Comparison of ENCODE assay signal across 9 cellular contexts in genomic region chr1:177959793-177960515, GRCh38. TPM values are rescaled to one million over a fixed set of nuclear protein-coding genes. Genes with fewer than 3 reads are reported as not detected.
DNase-seq lines count a peak whose midpoint lies in the region; ATAC-seq, FAIRE-seq and TF ChIP-seq lines count a peak whose summit lies in the region.
"Had no signal": no experiment of that assay in that cellular context is flagged by ENCODE, and none has a peak within 500 bp of the region (broad histone marks: within the 10 kb centered on the region; RNA-seq: fewer than 3 reads in every experiment).

No MANE protein-coding gene starts in this region.

- TF ChIP-seq CTCF in A549 (IDR thresholded peaks at IDR 0.05) (peak; percentile 64), heart right ventricle (IDR thresholded peaks at IDR 0.05) (peak in 8 of 9 donors; percentile 29 to 54 (median 36))

- intact Hi-C loops in heart right ventricle (cut with DNase I): loop anchor here in 6 of 10 donors (10.0 kb wide), 4 partner anchors 75 to 325 kb away; no protein-coding TSS in a partner anchor
- intact Hi-C loops in activated naive CD4-positive, alpha-beta T cell treated with anti-CD3 and anti-CD28 coated beads for 36 hours (cut with micrococcal nuclease): no loop called here

- H3K9me3 Mint-ChIP-seq in activated naive CD4-positive, alpha-beta T cell treated with anti-CD3 and anti-CD28 coated beads for 36 hours: no peaks in the 10 kb centered on the region
- H3K9me3 Mint-ChIP-seq in CD8-positive, alpha-beta memory T cell: peaks cover 0 to 8% (median 0%) of the 10 kb centered on the region in 5 donors

- peak; percentile 18 for FAIRE-seq in A549 (lab: Jason Lieb, UNC)

- H3K27me3 Mint-ChIP-seq in activated naive CD4-positive, alpha-beta T cell treated with anti-CD3 and anti-CD28 coated beads for 36 hours (ENCODE audit: low read depth): no peaks in the 10 kb centered on the region
- no peaks in the 10 kb centered on the region for H3K27me3 Mint-ChIP-seq in CD8-positive, alpha-beta memory T cell

- no peak overlapping the region for H3K4me3 ChIP-seq in A549
- H3K4me3 ChIP-seq in heart right ventricle: no peak overlapping the region
- H3K4me3 ChIP-seq in CD8-positive, alpha-beta memory T cell (ENCODE audit: low read length): no peak overlapping the region
- H3K4me3 ChIP-seq: spleen had no signal

- POLR2A ChIA-PET in A549 (lab: Yijun Ruan, JAX): interaction anchor here (0.8 kb wide), 1 partner anchor 78 kb away, joined by 3 read pairs; no protein-coding TSS in a partner anchor
- POLR2A ChIA-PET in HEK293T (lab: Yijun Ruan, JAX): no interaction called here
- POLR2A ChIA-PET in CD8-positive, alpha-beta memory T cell (lab: Charles Lee): no interaction called here

- no peak for TF ChIP-seq EP300 in A549 (IDR thresholded peaks at IDR 0.05)

- no peaks in the 10 kb centered on the region for H3K4me1 Mint-ChIP-seq in activated naive CD4-positive, alpha-beta T cell treated with anti-CD3 and anti-CD28 coated beads for 36 hours (ENCODE audit: low read depth)
- no peaks in the 10 kb centered on the region for H3K4me1 Mint-ChIP-seq in CD8-positive, alpha-beta memory T cell

- ATAC-seq in A549 (peak; percentile 94 to 96), SK-N-SH treated with all-trans-retinoic acid at 6 μM for 48 hours (peak; percentile 93), heart right ventricle (peak in 4 of 8 donors; percentile 37 to 77 (median 54)), GM21360 (IDR thresholded peaks at IDR 0.05; ENCODE audit: unreplicated experiment) (no peak)

- H3K9me3 ChIP-seq in A549: no peaks in the 10 kb centered on the region
- H3K9me3 ChIP-seq in heart right ventricle: no peaks in the 10 kb centered on the region
- no peaks in the 10 kb centered on the region for H3K9me3 ChIP-seq in CD8-positive, alpha-beta memory T cell (ENCODE audit: low read length)
- H3K9me3 ChIP-seq: spleen had no signal

- TF ChIP-seq POLR2A in A549 (IDR thresholded peaks at IDR 0.05; ENCODE audit: low read length): no peak

- no peak overlapping the region for H3K27ac Mint-ChIP-seq in activated naive CD4-positive, alpha-beta T cell treated with anti-CD3 and anti-CD28 coated beads for 36 hours
- H3K27ac Mint-ChIP-seq in CD8-positive, alpha-beta memory T cell: no peak overlapping the region

- peaks cover 0 to 99% (median 23%) of the 10 kb centered on the region in 9 donors for H3K36me3 ChIP-seq in heart right ventricle
- H3K36me3 ChIP-seq in CD8-positive, alpha-beta memory T cell (ENCODE audit: insufficient read depth, low read length): no peaks in the 10 kb centered on the region

- H3K27me3 ChIP-seq in heart right ventricle: no peaks in the 10 kb centered on the region
- no peaks in the 10 kb centered on the region for H3K27me3 ChIP-seq in CD8-positive, alpha-beta memory T cell (ENCODE audit: insufficient read depth, low read length, poor library complexity, severe bottlenecking)
- H3K27me3 ChIP-seq: spleen had no signal

- peak overlapping the region; percentile 42; the same call in 1 of the 3 replicates for H3K4me2 ChIP-seq in A549

- DNase-seq in A549 (ENCODE audit: low read depth in 1 of 2, low spot score in 1 of 2): peak; percentile 29 to 50
- peak; percentile 36 for DNase-seq in HEK293T (ENCODE audit: extremely low spot score)
- no peak for DNase-seq in heart right ventricle
- DNase-seq in activated naive CD4-positive, alpha-beta T cell treated with anti-CD3 and anti-CD28 coated beads for 36 hours: no peak
- no peak for DNase-seq in CD8-positive, alpha-beta memory T cell
- DNase-seq in stimulated activated CD4-positive, alpha-beta T cell treated with anti-CD3 and anti-CD28 coated beads, Interleukin-12 subunit alpha, Interleukin-12 subunit beta, amount 100 ng/mL, for 4 hours: no peak
- DNase-seq: spleen had no signal

- WGBS in A549 (ENCODE audit: missing lambda C conversion rate): 33% methylated on average over 5 of the region's 5 CpGs
- WGBS in heart right ventricle, 2 donors: 60 to 63% methylated on average over 5 of the region's 5 CpGs

- peak; percentile 75 for TF ChIP-seq RAD21 in A549 (conservative IDR thresholded peaks at IDR 0.05 in 1 of 2, IDR thresholded peaks at IDR 0.05 in 1 of 2)

- no peak overlapping the region for H3K4me3 Mint-ChIP-seq in activated naive CD4-positive, alpha-beta T cell treated with anti-CD3 and anti-CD28 coated beads for 36 hours
- no peak overlapping the region for H3K4me3 Mint-ChIP-seq in CD8-positive, alpha-beta memory T cell

- CTCF ChIA-PET in A549 (lab: Yijun Ruan, JAX) (interaction anchor here (0.7 to 4.7 kb wide), 5 partner anchors 7 to 323 kb away, joined by 3 to 33 read pairs (median 7); partner anchors contain the start of gene SEC16B), HEK293T (lab: Yijun Ruan, JAX) (no interaction called here)
- CTCF ChIA-PET in activated naive CD4-positive, alpha-beta T cell treated with anti-CD3 and anti-CD28 coated beads for 36 hours (lab: Charles Lee): no interaction called here
- CTCF ChIA-PET in CD8-positive, alpha-beta memory T cell (lab: Charles Lee): no interaction called here

- H3K36me3 Mint-ChIP-seq in activated naive CD4-positive, alpha-beta T cell treated with anti-CD3 and anti-CD28 coated beads for 36 hours (ENCODE audit: low read depth): no peaks in the 10 kb centered on the region
- H3K36me3 Mint-ChIP-seq in CD8-positive, alpha-beta memory T cell: no peaks in the 10 kb centered on the region

- no peak overlapping the region; a peak in 1 of 6 replicates for H3K27ac ChIP-seq in A549
- H3K27ac ChIP-seq in heart right ventricle: no peak overlapping the region
- no peak overlapping the region for H3K27ac ChIP-seq in CD8-positive, alpha-beta memory T cell (ENCODE audit: low read depth, low read length)
- H3K27ac ChIP-seq: spleen had no signal

- H3K4me1 ChIP-seq in A549: peaks cover 5% of the 10 kb centered on the region; the same call in 2 of the 3 replicates
- no peaks in the 10 kb centered on the region for H3K4me1 ChIP-seq in heart right ventricle
- no peaks in the 10 kb centered on the region for H3K4me1 ChIP-seq in CD8-positive, alpha-beta memory T cell (ENCODE audit: insufficient read depth, low read length)

TF ChIP-seq in A549, 52 proteins besides CTCF, POLR2A, EP300 and RAD21:
- TF ChIP-seq CHD4 (IDR thresholded peaks at IDR 0.05; ENCODE audit: borderline replicate concordance) (no peak), ESRRA (IDR thresholded peaks at IDR 0.05; ENCODE audit: borderline replicate concordance, low read length) (no peak), MAFK (IDR thresholded peaks at IDR 0.05; ENCODE audit: partially characterized antibody) (peak; percentile 88), SMC3 (IDR thresholded peaks at IDR 0.05) (peak; percentile 73), HDAC2 (IDR thresholded peaks at IDR 0.05) (no peak)

TF ChIP-seq in HEK293T, 16 proteins besides CTCF, POLR2A, EP300 and RAD21 (continues in another document):
- TF ChIP-seq BHLHE40 (IDR thresholded peaks at IDR 0.05; ENCODE audit: borderline replicate concordance): no peak
- no peak for TF ChIP-seq LEF1 (IDR thresholded peaks at IDR 0.05; ENCODE audit: borderline replicate concordance)
- TF ChIP-seq L3MBTL2 (conservative IDR thresholded peaks at IDR 0.05): no peak
- TF ChIP-seq PKNOX1 (IDR thresholded peaks at IDR 0.05): no peak
- no peak for TF ChIP-seq HDGF (IDR thresholded peaks at IDR 0.05; ENCODE audit: borderline replicate concordance)
- TF ChIP-seq FOXK2 (IDR thresholded peaks at IDR 0.05): no peak
- TF ChIP-seq NFRKB (IDR thresholded peaks at IDR 0.05): no peak
- TF ChIP-seq SUZ12 (IDR thresholded peaks at IDR 0.05): no peak
- TF ChIP-seq ARNT (IDR thresholded peaks at IDR 0.05): no peak
- no peak for TF ChIP-seq SP1 (IDR thresholded peaks at IDR 0.05)

TF ChIP-seq in SK-N-SH treated with all-trans-retinoic acid at 6 μM for 48 hours, 23 proteins besides CTCF, POLR2A, EP300 and RAD21 (continues in another document):
- TF ChIP-seq ZNF70 (CRISPR knock-in tag; IDR thresholded peaks at IDR 0.05): no peak
- TF ChIP-seq ISL1 (CRISPR knock-in tag; IDR thresholded peaks at IDR 0.05): no peak
- no peak for TF ChIP-seq PATZ1 (CRISPR knock-in tag; IDR thresholded peaks at IDR 0.05; ENCODE audit: borderline replicate concordance)
- TF ChIP-seq BACH2 (CRISPR knock-in tag; IDR thresholded peaks at IDR 0.05; ENCODE audit: borderline replicate concordance): no peak
- TF ChIP-seq TCF4 (CRISPR knock-in tag; IDR thresholded peaks at IDR 0.05; ENCODE audit: borderline replicate concordance): no peak
- TF ChIP-seq CSDC2 (CRISPR knock-in tag; IDR thresholded peaks at IDR 0.05): no peak

RNA-seq across cellular contexts. Expression of gene SEC16B, which starts 9.9 kb away (rescaled TPM):
- 2.6 and 3.0 TPM in 2 replicates for polyA plus RNA-seq in A549 (2011; rRNA removed)
- 0.70 and 0.78 TPM in 2 replicates for polyA plus RNA-seq in A549 (2012; cell fraction: cytosol; rRNA removed)
- 2.5 and 2.7 TPM in 2 replicates for polyA plus RNA-seq in A549 (2012; cell fraction: nucleus; rRNA removed)
- polyA plus RNA-seq in A549 (2017; fragmentation: RNase III; extraction: RNeasy Plus Mini Kit Qiagen cat#74134 plus additional on column Dnase treatment): 1.2 to 1.6 TPM (median 1.3 TPM) in 3 replicates
- polyA minus RNA-seq in A549 (2011; rRNA and poly(A)+ RNA removed): 0.39 and 2.6 TPM in 2 replicates
- 1 to 10 TPM in 8 of 10 donors, under 1 TPM in 2; 0.32 to 3.5 (median 1.5) TPM for total RNA-seq in heart right ventricle
- 10 to 100 TPM in 1 of 2 donors, under 1 TPM in 1; 0.93 to 19.0 TPM for polyA plus RNA-seq in heart right ventricle
- not detected for total RNA-seq in activated naive CD4-positive, alpha-beta T cell treated with anti-CD3 and anti-CD28 coated beads for 36 hours
- not detected for total RNA-seq in CD8-positive, alpha-beta memory T cell
- polyA plus RNA-seq in CD8-positive, alpha-beta memory T cell: not detected

Comparison
In these comparisons a context has a peak if more than half of its experiments do, and no peak if none do; other contexts are left out.
1. DNase-seq: peak in A549 (2 of 2) and HEK293T (single experiment); none in heart right ventricle (0 of 2), activated naive CD4-positive, alpha-beta T cell treated with anti-CD3 and anti-CD28 coated beads for 36 hours (single experiment), CD8-positive, alpha-beta memory T cell (0 of 5) and stimulated activated CD4-positive, alpha-beta T cell treated with anti-CD3 and anti-CD28 coated beads, Interleukin-12 subunit alpha, Interleukin-12 subunit beta, amount 100 ng/mL, for 4 hours (single experiment).